19 cellular contexts compared by ENCODE assay signal in the genomic region with DNA sequence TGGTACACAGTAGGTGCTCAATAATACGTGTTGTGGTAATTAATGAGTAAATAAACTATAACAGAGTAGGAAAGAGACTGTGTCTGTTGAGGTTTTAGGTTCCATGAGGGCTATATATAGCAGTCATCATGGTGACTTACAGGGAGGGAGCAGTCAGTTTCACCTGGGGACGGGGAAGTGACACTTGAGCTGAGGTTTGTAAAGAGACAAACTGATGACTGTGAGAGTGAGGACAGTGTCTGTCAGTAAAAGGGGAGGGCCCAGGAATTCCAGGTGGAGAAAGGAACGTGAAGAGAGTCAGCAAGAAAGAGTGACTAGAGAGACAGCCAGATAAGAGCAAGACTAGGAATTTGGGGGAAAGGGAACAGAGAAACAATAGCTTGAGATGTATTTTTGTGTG. TPM values are rescaled to one million over a fixed set of nuclear protein-coding genes. Genes with fewer than 3 reads are reported as not detected.
DNase-seq lines count a peak whose midpoint lies in the region; ATAC-seq, FAIRE-seq and TF ChIP-seq lines count a peak whose summit lies in the region.
"Had no signal": no experiment of that assay in that cellular context is flagged by ENCODE, and none has a peak within 500 bp of the region (broad histone marks: within the 10 kb centered on the region; RNA-seq: fewer than 3 reads in every experiment).

No MANE protein-coding gene starts in this region.

- peaks cover 96% of the 10 kb centered on the region for H3K4me1 ChIP-seq in BLaER1
- peaks cover 63% of the 10 kb centered on the region for H3K4me1 ChIP-seq in DND-41 (ENCODE audit: insufficient read depth, low read length)

- H3K27ac Mint-ChIP-seq in chondrocyte (ENCODE audit: unreplicated experiment) (peak overlapping the region; percentile 33), nephron (peak overlapping the region in 2 of 3 experiments; percentile 45 to 47)
- H3K27ac Mint-ChIP-seq: activated naive CD4-positive, alpha-beta T cell treated with anti-CD3 and anti-CD28 coated beads, Interleukin-2, amount 10 ng/mL, durations not matched to agents 7 days and 5 days had no signal

- TF ChIP-seq POLR2A in lower leg skin (IDR thresholded peaks at IDR 0.05) = no peak

- no peaks in the 10 kb centered on the region for H3K27me3 Mint-ChIP-seq in chondrocyte (ENCODE audit: low read depth)
- no peaks in the 10 kb centered on the region for H3K27me3 Mint-ChIP-seq in nephron (ENCODE audit: low read depth)

- H3K4me3 Mint-ChIP-seq in chondrocyte (ENCODE audit: unreplicated experiment) (no peak overlapping the region), nephron (no peak overlapping the region)
- H3K4me3 Mint-ChIP-seq: activated naive CD4-positive, alpha-beta T cell treated with anti-CD3 and anti-CD28 coated beads, Interleukin-2, amount 10 ng/mL, durations not matched to agents 7 days and 5 days; CD8-positive, alpha-beta memory T cell had no signal

- WGBS in lower leg skin, 2 donors = 89 to 91% methylated on average over 3 of the region's 3 CpGs

- no peaks in the 10 kb centered on the region for H3K9me3 ChIP-seq in BLaER1
- H3K9me3 ChIP-seq in DND-41 (ENCODE audit: insufficient read depth, low read length, severe bottlenecking) = no peaks in the 10 kb centered on the region
- H3K9me3 ChIP-seq: thoracic aorta had no signal

- no peak for FAIRE-seq in D721Med (lab: Jason Lieb, UNC)
- FAIRE-seq: colon had no signal

- no peaks in the 10 kb centered on the region for H4K20me1 ChIP-seq in BLaER1
- H4K20me1 ChIP-seq in DND-41 (ENCODE audit: insufficient read depth, low read length) = no peaks in the 10 kb centered on the region

- H3K4me1 Mint-ChIP-seq in chondrocyte (ENCODE audit: low read depth) (peaks cover 51% of the 10 kb centered on the region), nephron (peaks cover 43% of the 10 kb centered on the region)

- H3K4me3 ChIP-seq in BLaER1 (no peak overlapping the region), DND-41 (ENCODE audit: low read depth in 1 of 2, low read length in 2 of 2) (no peak overlapping the region), lower leg skin (ENCODE audit: low read depth, poor library complexity, severe bottlenecking) (no peak overlapping the region)
- H3K4me3 ChIP-seq: thoracic aorta had no signal

- DNase-seq in DND-41 (no peak), chondrocyte (ENCODE audit: low spot score) (no peak), SKM-1 treated with dmso at 0.1 percent for 144 hours (lab: John Stamatoyannopoulos, UW; ENCODE audit: unreplicated experiment) (no peak), D721Med (ENCODE audit: insufficient read length, low spot score) (no peak), T-helper 2 cell (no peak), lower leg skin (ENCODE audit: low spot score in 2 of 2) (no peak)
- DNase-seq: activated naive CD4-positive, alpha-beta T cell treated with anti-CD3 and anti-CD28 coated beads, Interleukin-2, amount 10 ng/mL, durations not matched to agents 7 days and 5 days; CD8-positive, alpha-beta memory T cell; hypothalamus; NCI-H1048; NCI-H2171; stimulated activated CD4-positive, alpha-beta T cell treated with anti-CD3 and anti-CD28 coated beads, Interleukin-15, amount 100 ng/mL, for 24 hours had no signal

- H3K27me3 ChIP-seq in BLaER1 = no peaks in the 10 kb centered on the region
- H3K27me3 ChIP-seq in DND-41 (ENCODE audit: insufficient read depth, low read length, poor library complexity) = no peaks in the 10 kb centered on the region

- H3K36me3 Mint-ChIP-seq in chondrocyte (ENCODE audit: low read depth) = no peaks in the 10 kb centered on the region
- H3K36me3 Mint-ChIP-seq in nephron (ENCODE audit: low read depth) = no peaks in the 10 kb centered on the region
- H3K36me3 Mint-ChIP-seq: activated naive CD4-positive, alpha-beta T cell treated with anti-CD3 and anti-CD28 coated beads, Interleukin-2, amount 10 ng/mL, durations not matched to agents 7 days and 5 days; CD8-positive, alpha-beta memory T cell had no signal

- H3K9ac ChIP-seq in BLaER1 (peak overlapping the region; percentile 82), DND-41 (ENCODE audit: low read depth, low read length) (no peak overlapping the region)
- H3K9ac ChIP-seq: KMS-11 had no signal

- H3K9me3 Mint-ChIP-seq in chondrocyte (ENCODE audit: low read depth) = no peaks in the 10 kb centered on the region
- H3K9me3 Mint-ChIP-seq in nephron = no peaks in the 10 kb centered on the region
- H3K9me3 Mint-ChIP-seq: activated naive CD4-positive, alpha-beta T cell treated with anti-CD3 and anti-CD28 coated beads, Interleukin-2, amount 10 ng/mL, durations not matched to agents 7 days and 5 days; CD8-positive, alpha-beta memory T cell had no signal

- ATAC-seq in DND-41 (ENCODE audit: insufficient read depth, low read depth) = no peak

- no peaks in the 10 kb centered on the region for H3K36me3 ChIP-seq in BLaER1
- no peaks in the 10 kb centered on the region for H3K36me3 ChIP-seq in DND-41 (ENCODE audit: insufficient read depth, low read length)
- H3K36me3 ChIP-seq: thoracic aorta had no signal

- H3K27ac ChIP-seq in BLaER1 (peak overlapping the region; percentile 98), DND-41 (ENCODE audit: low read length) (peak overlapping the region; percentile 95)
- H3K27ac ChIP-seq: KMS-11, thoracic aorta, VCaP had no signal

- intact Hi-C loops in lower leg skin (cut with DNase I; ENCODE audit: low total_unique reads) = no loop called here

- H3K4me2 ChIP-seq in BLaER1 (peak overlapping the region; percentile 91), DND-41 (ENCODE audit: insufficient read depth, low read length) (no peak overlapping the region)
- H3K4me2 ChIP-seq: KMS-11 had no signal

- TF ChIP-seq CTCF in DND-41 (IDR thresholded peaks at IDR 0.05; ENCODE audit: borderline replicate concordance, extremely low read depth, low read length, poor library complexity, severe bottlenecking) = no peak
- TF ChIP-seq CTCF in chondrocyte (IDR thresholded peaks at IDR 0.05) = no peak
- TF ChIP-seq CTCF in nephron (IDR thresholded peaks at IDR 0.05; ENCODE audit: unreplicated experiment in 3 of 3) = no peak
- TF ChIP-seq CTCF in D721Med (IDR thresholded peaks at IDR 0.05; ENCODE audit: insufficient read depth, missing control alignments) = no peak
- no peak for TF ChIP-seq CTCF in lower leg skin (IDR thresholded peaks at IDR 0.05)

- no peak overlapping the region for H2AFZ ChIP-seq in DND-41 (ENCODE audit: low read depth, low read length)

- H3K79me2 ChIP-seq in DND-41 (ENCODE audit: insufficient read depth, low read length) = no peaks in the 10 kb centered on the region

RNA-seq across cellular contexts. Expression of gene ABCA4, which starts 30.2 kb away (rescaled TPM):
- 0.22 to 0.63 TPM (median 0.26 TPM) in 3 replicates for total RNA-seq in chondrocyte
- 1 to 10 TPM in 3 of 4 donors, under 1 TPM in 1; 0.46 to 5.3 (median 3.8) TPM for total RNA-seq in lower leg skin
- total RNA-seq: CD8-positive, alpha-beta memory T cell; HT-29 had no signal
